In the genomic region with DNA sequence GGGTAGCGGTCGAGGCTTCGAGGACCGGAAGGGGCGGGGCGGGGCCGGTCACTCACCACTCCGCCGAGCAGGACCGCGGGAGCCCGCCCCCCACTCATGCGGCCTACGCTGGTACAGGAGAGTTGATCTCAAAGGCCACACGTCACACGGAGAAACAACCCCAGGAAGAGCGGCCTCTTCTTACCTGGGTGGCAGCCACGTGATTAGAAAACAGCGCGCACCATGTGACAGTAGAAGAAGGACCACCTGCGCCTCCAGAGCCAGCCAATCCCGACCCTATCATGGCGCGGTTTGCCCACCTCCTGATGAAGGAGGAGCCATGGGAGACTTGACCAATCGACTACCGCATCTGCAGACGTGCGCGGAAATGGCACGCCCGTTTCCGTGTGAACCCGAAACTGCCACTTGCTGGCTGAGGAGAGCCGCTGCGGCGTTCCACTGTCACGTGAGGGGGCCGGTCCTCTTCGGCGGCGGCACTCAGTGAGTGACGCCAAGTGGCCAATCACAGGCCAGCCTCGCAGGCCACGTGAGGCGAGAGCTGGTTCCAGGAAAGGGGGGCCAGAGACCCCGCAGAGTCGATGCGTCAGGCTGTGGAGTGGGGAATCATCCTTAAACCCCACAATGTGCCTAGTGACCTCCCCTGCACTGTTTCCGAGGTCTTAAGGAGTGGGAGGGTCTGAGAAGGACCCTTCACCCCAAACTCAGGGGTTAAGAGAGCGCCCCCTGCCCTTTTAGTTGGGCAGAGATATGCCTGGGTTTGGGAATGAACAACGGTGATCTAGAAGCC, we compare ENCODE assay signal across 1 cellular context.
A peak's percentile ranks its signal among the peaks of the same experiment; 100 is the strongest.
TF ChIP-seq lines count a peak whose summit lies in the region.

A gene with protein sequence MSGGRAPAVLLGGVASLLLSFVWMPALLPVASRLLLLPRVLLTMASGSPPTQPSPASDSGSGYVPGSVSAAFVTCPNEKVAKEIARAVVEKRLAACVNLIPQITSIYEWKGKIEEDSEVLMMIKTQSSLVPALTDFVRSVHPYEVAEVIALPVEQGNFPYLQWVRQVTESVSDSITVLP (minus strand): TSS at position 205 of the 787 bp plus-strand sequence. CDS start 107 bp downstream, at position 98.

TF ChIP-seq in GM12878, 131 proteins besides CTCF, POLR2A, EP300 and RAD21 (continued from another document):
- TF ChIP-seq, protein P1, sequence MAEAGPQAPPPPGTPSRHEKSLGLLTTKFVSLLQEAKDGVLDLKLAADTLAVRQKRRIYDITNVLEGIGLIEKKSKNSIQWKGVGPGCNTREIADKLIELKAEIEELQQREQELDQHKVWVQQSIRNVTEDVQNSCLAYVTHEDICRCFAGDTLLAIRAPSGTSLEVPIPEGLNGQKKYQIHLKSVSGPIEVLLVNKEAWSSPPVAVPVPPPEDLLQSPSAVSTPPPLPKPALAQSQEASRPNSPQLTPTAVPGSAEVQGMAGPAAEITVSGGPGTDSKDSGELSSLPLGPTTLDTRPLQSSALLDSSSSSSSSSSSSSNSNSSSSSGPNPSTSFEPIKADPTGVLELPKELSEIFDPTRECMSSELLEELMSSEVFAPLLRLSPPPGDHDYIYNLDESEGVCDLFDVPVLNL (IDR thresholded peaks at IDR 0.05; ENCODE audit: low read depth, low read length) = no peak
- TF ChIP-seq MXI1 (IDR thresholded peaks at IDR 0.05; ENCODE audit: low read depth, low read length) (peak; percentile 77), ZZZ3 (IDR thresholded peaks at IDR 0.05; ENCODE audit: control insufficient read depth, insufficient read length, low read depth) (no peak), ZSCAN29 (IDR thresholded peaks at IDR 0.05) (no peak), HCFC1 (IDR thresholded peaks at IDR 0.05; ENCODE audit: low read length) (peak; percentile 65), EGR1 (IDR thresholded peaks at IDR 0.05; ENCODE audit: borderline replicate concordance in 1 of 2, low read depth in 2 of 2, low read length in 2 of 2) (peak in 1 of 2 experiments; percentile 32; a peak in 1 of 3 replicates), STAT1 (conservative IDR thresholded peaks at IDR 0.05) (no peak; the same call in 1 of the 2 replicates), LARP7 (IDR thresholded peaks at IDR 0.05) (no peak), NRF1 (conservative IDR thresholded peaks at IDR 0.05; ENCODE audit: low read depth, low read length) (0 out of 2 replicates have a peak, but pooled peaks have one; percentile 9), POLR2AphosphoS5 (IDR thresholded peaks at IDR 0.05; ENCODE audit: low read length) (peak; percentile 82), SRF (IDR thresholded peaks at IDR 0.05; ENCODE audit: low read depth in 2 of 2, low read length in 2 of 2) (peak; percentile 47 to 91), POU2F2 (IDR thresholded peaks at IDR 0.05; ENCODE audit: borderline replicate concordance, low read depth, low read length) (peak; percentile 46; the same call in 1 of the 3 replicates), TBL1XR1 (IDR thresholded peaks at IDR 0.05; ENCODE audit: low read depth, low read length) (0 out of 2 replicates have a peak, but pooled peaks have one; percentile 6), MTA3 (IDR thresholded peaks at IDR 0.05; ENCODE audit: borderline replicate concordance, low read length) (no peak), HDAC2 (IDR thresholded peaks at IDR 0.05) (0 out of 2 replicates have a peak, but pooled peaks have one; percentile 29), BRCA1 (IDR thresholded peaks at IDR 0.05; ENCODE audit: low read depth, low read length) (no peak), ZBED1 (IDR thresholded peaks at IDR 0.05; ENCODE audit: borderline replicate concordance) (no peak; the same call in 1 of the 2 replicates), NR2F1 (conservative IDR thresholded peaks at IDR 0.05) (peak; percentile 6; the same call in 1 of the 2 replicates), MYC (IDR thresholded peaks at IDR 0.05; ENCODE audit: insufficient read depth, insufficient read length, insufficient replicate concordance, low read length, severe bottlenecking) (peak; percentile 13), SREBF1 (IDR thresholded peaks at IDR 0.05; ENCODE audit: low read length) (peak; percentile 57; the same call in 1 of the 2 replicates)
- TF ChIP-seq, protein P2, sequence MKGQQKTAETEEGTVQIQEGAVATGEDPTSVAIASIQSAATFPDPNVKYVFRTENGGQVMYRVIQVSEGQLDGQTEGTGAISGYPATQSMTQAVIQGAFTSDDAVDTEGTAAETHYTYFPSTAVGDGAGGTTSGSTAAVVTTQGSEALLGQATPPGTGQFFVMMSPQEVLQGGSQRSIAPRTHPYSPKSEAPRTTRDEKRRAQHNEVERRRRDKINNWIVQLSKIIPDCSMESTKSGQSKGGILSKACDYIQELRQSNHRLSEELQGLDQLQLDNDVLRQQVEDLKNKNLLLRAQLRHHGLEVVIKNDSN (IDR thresholded peaks at IDR 0.05; ENCODE audit: borderline replicate concordance, extremely low read length, insufficient read depth, low read depth, low read length) = peak; percentile 99
- TF ChIP-seq, protein P3, sequence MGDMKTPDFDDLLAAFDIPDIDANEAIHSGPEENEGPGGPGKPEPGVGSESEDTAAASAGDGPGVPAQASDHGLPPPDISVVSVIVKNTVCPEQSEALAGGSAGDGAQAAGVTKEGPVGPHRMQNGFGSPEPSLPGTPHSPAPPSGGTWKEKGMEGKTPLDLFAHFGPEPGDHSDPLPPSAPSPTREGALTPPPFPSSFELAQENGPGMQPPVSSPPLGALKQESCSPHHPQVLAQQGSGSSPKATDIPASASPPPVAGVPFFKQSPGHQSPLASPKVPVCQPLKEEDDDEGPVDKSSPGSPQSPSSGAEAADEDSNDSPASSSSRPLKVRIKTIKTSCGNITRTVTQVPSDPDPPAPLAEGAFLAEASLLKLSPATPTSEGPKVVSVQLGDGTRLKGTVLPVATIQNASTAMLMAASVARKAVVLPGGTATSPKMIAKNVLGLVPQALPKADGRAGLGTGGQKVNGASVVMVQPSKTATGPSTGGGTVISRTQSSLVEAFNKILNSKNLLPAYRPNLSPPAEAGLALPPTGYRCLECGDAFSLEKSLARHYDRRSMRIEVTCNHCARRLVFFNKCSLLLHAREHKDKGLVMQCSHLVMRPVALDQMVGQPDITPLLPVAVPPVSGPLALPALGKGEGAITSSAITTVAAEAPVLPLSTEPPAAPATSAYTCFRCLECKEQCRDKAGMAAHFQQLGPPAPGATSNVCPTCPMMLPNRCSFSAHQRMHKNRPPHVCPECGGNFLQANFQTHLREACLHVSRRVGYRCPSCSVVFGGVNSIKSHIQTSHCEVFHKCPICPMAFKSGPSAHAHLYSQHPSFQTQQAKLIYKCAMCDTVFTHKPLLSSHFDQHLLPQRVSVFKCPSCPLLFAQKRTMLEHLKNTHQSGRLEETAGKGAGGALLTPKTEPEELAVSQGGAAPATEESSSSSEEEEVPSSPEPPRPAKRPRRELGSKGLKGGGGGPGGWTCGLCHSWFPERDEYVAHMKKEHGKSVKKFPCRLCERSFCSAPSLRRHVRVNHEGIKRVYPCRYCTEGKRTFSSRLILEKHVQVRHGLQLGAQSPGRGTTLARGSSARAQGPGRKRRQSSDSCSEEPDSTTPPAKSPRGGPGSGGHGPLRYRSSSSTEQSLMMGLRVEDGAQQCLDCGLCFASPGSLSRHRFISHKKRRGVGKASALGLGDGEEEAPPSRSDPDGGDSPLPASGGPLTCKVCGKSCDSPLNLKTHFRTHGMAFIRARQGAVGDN (IDR thresholded peaks at IDR 0.05) = peak; percentile 43; the same call in 1 of the 2 replicates
- TF ChIP-seq, protein P4, sequence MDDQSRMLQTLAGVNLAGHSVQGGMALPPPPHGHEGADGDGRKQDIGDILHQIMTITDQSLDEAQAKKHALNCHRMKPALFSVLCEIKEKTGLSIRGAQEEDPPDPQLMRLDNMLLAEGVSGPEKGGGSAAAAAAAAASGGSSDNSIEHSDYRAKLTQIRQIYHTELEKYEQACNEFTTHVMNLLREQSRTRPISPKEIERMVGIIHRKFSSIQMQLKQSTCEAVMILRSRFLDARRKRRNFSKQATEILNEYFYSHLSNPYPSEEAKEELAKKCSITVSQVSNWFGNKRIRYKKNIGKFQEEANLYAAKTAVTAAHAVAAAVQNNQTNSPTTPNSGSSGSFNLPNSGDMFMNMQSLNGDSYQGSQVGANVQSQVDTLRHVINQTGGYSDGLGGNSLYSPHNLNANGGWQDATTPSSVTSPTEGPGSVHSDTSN (IDR thresholded peaks at IDR 0.05; ENCODE audit: insufficient replicate concordance, low read depth, low read length) = peak; percentile 2
- TF ChIP-seq, protein P5, sequence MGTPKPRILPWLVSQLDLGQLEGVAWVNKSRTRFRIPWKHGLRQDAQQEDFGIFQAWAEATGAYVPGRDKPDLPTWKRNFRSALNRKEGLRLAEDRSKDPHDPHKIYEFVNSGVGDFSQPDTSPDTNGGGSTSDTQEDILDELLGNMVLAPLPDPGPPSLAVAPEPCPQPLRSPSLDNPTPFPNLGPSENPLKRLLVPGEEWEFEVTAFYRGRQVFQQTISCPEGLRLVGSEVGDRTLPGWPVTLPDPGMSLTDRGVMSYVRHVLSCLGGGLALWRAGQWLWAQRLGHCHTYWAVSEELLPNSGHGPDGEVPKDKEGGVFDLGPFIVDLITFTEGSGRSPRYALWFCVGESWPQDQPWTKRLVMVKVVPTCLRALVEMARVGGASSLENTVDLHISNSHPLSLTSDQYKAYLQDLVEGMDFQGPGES (IDR thresholded peaks at IDR 0.05) = peak; percentile 59
